In the genomic region with DNA sequence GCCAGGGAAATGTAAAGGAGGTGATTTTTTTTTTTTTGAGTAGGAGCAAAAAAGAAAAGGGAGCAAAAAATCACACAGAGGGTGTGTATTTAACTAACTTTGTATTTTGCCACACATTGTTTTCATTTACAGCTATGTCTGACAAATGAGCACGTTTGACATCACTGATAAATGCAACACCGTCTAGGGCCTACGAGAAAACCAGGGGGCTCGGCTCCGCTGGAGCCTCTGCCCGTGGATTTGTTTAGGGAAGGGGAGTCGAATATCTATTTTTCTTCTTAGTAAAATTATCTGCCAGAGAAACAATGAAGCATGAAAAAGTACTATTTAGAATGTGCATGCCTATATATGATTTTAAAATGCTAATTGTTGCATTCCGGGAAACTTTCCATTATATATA, we compare ENCODE assay signal across 12 cellular contexts. TPM values are rescaled to one million over a fixed set of nuclear protein-coding genes. Genes with fewer than 3 reads are reported as not detected.
DNase-seq lines count a peak whose midpoint lies in the region; ATAC-seq and TF ChIP-seq lines count a peak whose summit lies in the region.
"Had no signal": no experiment of that assay in that cellular context is flagged by ENCODE, and none has a peak within 500 bp of the region (broad histone marks: within the 10 kb centered on the region; RNA-seq: fewer than 3 reads in every experiment).

No MANE protein-coding gene starts in this region.

- no peak for ATAC-seq in CD8-positive, alpha-beta T cell
- ATAC-seq in T-cell (replicated peaks in 1 of 4) (no peak), right lobe of liver (no peak)
- ATAC-seq: esophagus mucosa had no signal

- H3K23ac ChIP-seq in neuronal stem cell (ENCODE audit: low read depth, low read length, poor library complexity): no peak overlapping the region

- no peak for TF ChIP-seq EP300 in stomach (IDR thresholded peaks at IDR 0.05)

- H3K14ac ChIP-seq in neuronal stem cell (ENCODE audit: low read length): no peak overlapping the region

- H3K4me1 Mint-ChIP-seq in CD8-positive, alpha-beta T cell (ENCODE audit: low read depth): peaks cover 26% of the 10 kb centered on the region
- peaks cover 33 to 60% (median 33%) of the 10 kb centered on the region in 3 donors for H3K4me1 Mint-ChIP-seq in T-cell

- no peak overlapping the region for H2AFZ ChIP-seq in neuronal stem cell (ENCODE audit: low read length)

- H3K18ac ChIP-seq in neuronal stem cell (ENCODE audit: low read length): no peak overlapping the region

- no peak overlapping the region for H4K91ac ChIP-seq in neuronal stem cell (ENCODE audit: low read depth, low read length, poor library complexity)

- H4K8ac ChIP-seq in neuronal stem cell (ENCODE audit: low read depth, low read length): no peak overlapping the region

- no peak overlapping the region for H3K9ac ChIP-seq in neuronal stem cell (ENCODE audit: low read depth, low read length, poor library complexity)

- TF ChIP-seq POLR2A in right lobe of liver (IDR thresholded peaks at IDR 0.05) (no peak), stomach (IDR thresholded peaks at IDR 0.05) (no peak)

- 55% methylated on average over 8 of the region's 8 CpGs for WGBS in right lobe of liver (ENCODE audit: insufficient coverage, low coverage, low lambda C conversion rate, missing lambda C conversion rate)
- WGBS in stomach, 5 donors: 79 to 90% (median 88%) methylated on average over 8 of the region's 8 CpGs
- no CpG with 5 or more reads among the region's 8 CpGs for WGBS in neuronal stem cell (ENCODE audit: extremely low coverage in 2 of 2, insufficient read length in 2 of 2, insufficient replicate concordance in 1 of 2), 2 donors

- H2BK12ac ChIP-seq in neuronal stem cell (ENCODE audit: low read length): no peak overlapping the region

- H3K4me1 ChIP-seq in CD8-positive, alpha-beta T cell (ENCODE audit: insufficient read depth, low read length): no peaks in the 10 kb centered on the region
- H3K4me1 ChIP-seq in right lobe of liver (peaks cover 0 to 54% (median 9%) of the 10 kb centered on the region in 4 donors), stomach (peaks cover 0 to 61% (median 29%) of the 10 kb centered on the region in 4 donors), neuronal stem cell (ENCODE audit: control insufficient read depth in 2 of 2, insufficient read depth in 1 of 2, low read depth in 1 of 2, low read length in 2 of 2) (peaks cover 8 to 25% of the 10 kb centered on the region in 2 donors)
- H3K4me1 ChIP-seq: BE2C had no signal

- no peak overlapping the region for H3K4me2 ChIP-seq in neuronal stem cell (ENCODE audit: insufficient read depth, low read length, poor library complexity, severe bottlenecking)

- no peaks in the 10 kb centered on the region for H3K36me3 ChIP-seq in CD8-positive, alpha-beta T cell (ENCODE audit: insufficient read depth, low read length)
- no peaks in the 10 kb centered on the region for H3K36me3 ChIP-seq in right lobe of liver
- H3K36me3 ChIP-seq in stomach: no peaks in the 10 kb centered on the region
- no peaks in the 10 kb centered on the region for H3K36me3 ChIP-seq in neuronal stem cell (replicated peaks in 1 of 2; ENCODE audit: control insufficient read depth in 2 of 2, insufficient read depth in 2 of 2, low read length in 2 of 2)
- H3K36me3 ChIP-seq: BE2C had no signal

- POLR2A ChIA-PET in CD8-positive, alpha-beta T cell (lab: Charles Lee): no interaction called here
- POLR2A ChIA-PET in T-cell (lab: Charles Lee): interaction anchor here in 1 of 2 donors (0.7 kb wide), 1 partner anchor 859 kb away, joined by 3 read pairs; no protein-coding TSS in a partner anchor

- no peaks in the 10 kb centered on the region for H3K27me3 ChIP-seq in CD8-positive, alpha-beta T cell (ENCODE audit: insufficient read depth, low read length)
- H3K27me3 ChIP-seq in right lobe of liver (no peaks in the 10 kb centered on the region), stomach (peaks cover 0 to 6% (median 0%) of the 10 kb centered on the region in 3 donors), neuronal stem cell (ENCODE audit: control insufficient read depth in 3 of 3, insufficient read depth in 3 of 3, low read depth in 1 of 3, low read length in 3 of 3) (no peaks in the 10 kb centered on the region)

- H2BK120ac ChIP-seq in neuronal stem cell (ENCODE audit: low read depth, low read length): no peak overlapping the region

- CTCF ChIA-PET in CD8-positive, alpha-beta T cell (lab: Charles Lee): no interaction called here
- CTCF ChIA-PET in T-cell (lab: Charles Lee): no interaction called here

- H3K9me3 Mint-ChIP-seq in CD8-positive, alpha-beta T cell: no peaks in the 10 kb centered on the region
- H3K9me3 Mint-ChIP-seq in T-cell: no peaks in the 10 kb centered on the region
- H3K9me3 Mint-ChIP-seq: activated naive CD4-positive, alpha-beta T cell treated with anti-CD3 and anti-CD28 coated beads, Interleukin-2, amount 10 ng/mL, durations not matched to agents 7 days and 5 days had no signal

- peak overlapping the region; percentile 38 for H3K27ac Mint-ChIP-seq in CD8-positive, alpha-beta T cell
- peak overlapping the region; percentile 55 to 64 for H3K27ac Mint-ChIP-seq in T-cell
- H3K27ac Mint-ChIP-seq: activated naive CD4-positive, alpha-beta T cell treated with anti-CD3 and anti-CD28 coated beads, Interleukin-2, amount 10 ng/mL, durations not matched to agents 7 days and 5 days had no signal

- H2BK15ac ChIP-seq in neuronal stem cell (ENCODE audit: low read length): no peak overlapping the region

- peaks cover under 1% of the 10 kb centered on the region for H3K79me1 ChIP-seq in neuronal stem cell (ENCODE audit: low read depth, low read length)

- no peak overlapping the region for H3K4me3 ChIP-seq in CD8-positive, alpha-beta T cell (ENCODE audit: low read depth, low read length)
- H3K4me3 ChIP-seq in right lobe of liver: peak overlapping the region in 1 of 3 donors; percentile 20
- H3K4me3 ChIP-seq in stomach: no peak overlapping the region
- H3K4me3 ChIP-seq in neuronal stem cell (ENCODE audit: low read length in 2 of 2): no peak overlapping the region

- DNase-seq in CD8-positive, alpha-beta T cell: no peak
- DNase-seq in T-cell (no peak), right lobe of liver (no peak), stomach (no peak), neuronal stem cell (ENCODE audit: low spot score) (no peak), posterior vena cava (ENCODE audit: low spot score) (no peak)
- DNase-seq in stimulated activated CD4-positive, alpha-beta T cell treated with anti-CD3 and anti-CD28 coated beads, Interleukin-15, amount 100 ng/mL, for 24 hours: no peak
- DNase-seq: activated naive CD4-positive, alpha-beta T cell treated with anti-CD3 and anti-CD28 coated beads, Interleukin-2, amount 10 ng/mL, durations not matched to agents 7 days and 5 days; BE2C; cortex of kidney; NCI-H82 had no signal

- TF ChIP-seq CTCF in CD8-positive, alpha-beta T cell (IDR thresholded peaks at IDR 0.05): no peak
- TF ChIP-seq CTCF in right lobe of liver (IDR thresholded peaks at IDR 0.05) (no peak), stomach (IDR thresholded peaks at IDR 0.05) (no peak)

- H3K4me3 Mint-ChIP-seq in CD8-positive, alpha-beta T cell: no peak overlapping the region
- peak overlapping the region in 1 of 3 donors; percentile 25 for H3K4me3 Mint-ChIP-seq in T-cell
- H3K4me3 Mint-ChIP-seq: activated naive CD4-positive, alpha-beta T cell treated with anti-CD3 and anti-CD28 coated beads, Interleukin-2, amount 10 ng/mL, durations not matched to agents 7 days and 5 days had no signal

- no peak overlapping the region for H2AK5ac ChIP-seq in neuronal stem cell (ENCODE audit: low read depth, low read length)

- no peaks in the 10 kb centered on the region for H3K36me3 Mint-ChIP-seq in CD8-positive, alpha-beta T cell
- H3K36me3 Mint-ChIP-seq in T-cell: peaks cover 13% of the 10 kb centered on the region

- no peak overlapping the region for H3K27ac ChIP-seq in CD8-positive, alpha-beta T cell (ENCODE audit: low read depth, low read length)
- peak overlapping the region; percentile 35 to 91 (median 85) for H3K27ac ChIP-seq in right lobe of liver
- H3K27ac ChIP-seq in stomach: peak overlapping the region in 3 of 5 donors; percentile 61 to 90 (median 82)
- no peak overlapping the region for H3K27ac ChIP-seq in neuronal stem cell (replicated peaks; ENCODE audit: low read length)

- H3K4ac ChIP-seq in neuronal stem cell (ENCODE audit: low read length): no peak overlapping the region

- intact Hi-C loops in CD8-positive, alpha-beta T cell (cut with DNase I, micrococcal nuclease): no loop called here
- intact Hi-C loops in right lobe of liver (cut with DNase I) (no loop called here), stomach (cut with DNase I; ENCODE audit: low total_unique reads) (no loop called here), posterior vena cava (cut with DNase I) (no loop called here)

- H3K27me3 Mint-ChIP-seq in CD8-positive, alpha-beta T cell (ENCODE audit: low read depth): peaks cover 25% of the 10 kb centered on the region
- H3K27me3 Mint-ChIP-seq in T-cell: peaks cover 4 to 13% of the 10 kb centered on the region in 2 donors

- H3K9me3 ChIP-seq in CD8-positive, alpha-beta T cell (ENCODE audit: low read length): no peaks in the 10 kb centered on the region
- no peaks in the 10 kb centered on the region for H3K9me3 ChIP-seq in right lobe of liver
- H3K9me3 ChIP-seq in stomach: no peaks in the 10 kb centered on the region
- no peaks in the 10 kb centered on the region for H3K9me3 ChIP-seq in neuronal stem cell (replicated peaks in 1 of 2; ENCODE audit: control insufficient read depth in 2 of 2, insufficient read depth in 1 of 2, low read depth in 1 of 2, low read length in 2 of 2)
- H3K9me3 ChIP-seq: BE2C had no signal

- H2BK5ac ChIP-seq in neuronal stem cell (ENCODE audit: low read length): no peak overlapping the region

RNA-seq across cellular contexts. Expression of gene MAF, which starts 6.8 kb away (rescaled TPM):
- 10 to 100 TPM; 21.4 to 24.8 TPM for total RNA-seq in CD8-positive, alpha-beta T cell
- 10 to 100 TPM; 31.0 to 80.6 (median 51.3) TPM for total RNA-seq in T-cell
- total RNA-seq in right lobe of liver: 10 to 100 TPM; 19.0 to 43.8 (median 27.7) TPM
- total RNA-seq in stomach: 100 to 1,000 TPM in 1 of 5 donors, 10 to 100 TPM in 4; 11.9 to 159 (median 16.7) TPM
- 10 to 100 TPM in 2 of 3 donors, 1 to 10 TPM in 1; 7.5 to 11.3 (median 10.1) TPM for polyA plus RNA-seq in stomach
- 8.2 TPM for polyA plus RNA-seq in neuronal stem cell (2013, experiment 1 of 2)
- 8.4 TPM for polyA plus RNA-seq in neuronal stem cell (2013, experiment 2 of 2)
- total RNA-seq in posterior vena cava: 10 to 100 TPM; 39.1 to 54.6 TPM

Comparison
In these comparisons a context has a peak if more than half of its experiments do, and no peak if none do; other contexts are left out.
1. H3K27ac ChIP-seq: peak in right lobe of liver (3 of 3) and stomach (3 of 5); none in CD8-positive, alpha-beta T cell (single experiment) and neuronal stem cell (single experiment).